Comparison of ENCODE assay signal across 20 cellular contexts in the genomic region with DNA sequence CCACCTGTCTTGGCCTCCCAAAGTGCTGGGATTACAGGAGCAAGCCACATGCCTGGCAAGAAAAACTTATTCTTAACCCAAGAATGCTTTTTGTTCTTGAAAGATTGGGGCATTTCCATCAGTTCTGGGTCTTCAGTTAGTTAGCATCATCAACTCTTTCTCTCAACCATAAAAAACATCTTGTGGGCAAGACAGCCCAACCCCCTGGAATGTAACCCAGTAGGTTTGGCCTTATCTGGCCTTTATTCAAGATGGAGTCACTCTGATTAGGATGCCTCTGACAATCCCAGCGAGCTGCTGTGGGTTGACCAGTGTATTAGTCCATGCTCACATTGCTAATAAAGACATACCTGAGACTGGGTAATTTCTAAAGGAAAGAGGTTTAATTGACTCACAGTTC. TPM values are rescaled to one million over a fixed set of nuclear protein-coding genes. Genes with fewer than 3 reads are reported as not detected.
DNase-seq lines count a peak whose midpoint lies in the region; ATAC-seq, FAIRE-seq and TF ChIP-seq lines count a peak whose summit lies in the region.
"Had no signal": no experiment of that assay in that cellular context is flagged by ENCODE, and none has a peak within 500 bp of the region (broad histone marks: within the 10 kb centered on the region; RNA-seq: fewer than 3 reads in every experiment).

No MANE protein-coding gene starts in this region.

- no peak overlapping the region for H3K4me3 ChIP-seq in astrocyte (ENCODE audit: insufficient read depth, low read depth, low read length)
- H3K4me3 ChIP-seq: K562 had no signal

- H3K36me3 Mint-ChIP-seq in stimulated activated naive CD8-positive, alpha-beta T cell treated with anti-CD3 and anti-CD28 coated beads, Interleukin-15, Interleukin-2, amounts not matched to agents 100 ng/mL and 50 ng/mL, for 24 hours (ENCODE audit: low read depth), result no peaks in the 10 kb centered on the region
- H3K36me3 Mint-ChIP-seq in astrocyte (ENCODE audit: low read depth, unreplicated experiment) (no peaks in the 10 kb centered on the region), nephron (ENCODE audit: low read depth) (no peaks in the 10 kb centered on the region)
- H3K36me3 Mint-ChIP-seq in activated CD4-positive, alpha-beta memory T cell treated with anti-CD3 and anti-CD28 coated beads for 36 hours, result no peaks in the 10 kb centered on the region

- no peaks in the 10 kb centered on the region for H3K9me3 Mint-ChIP-seq in stimulated activated naive CD8-positive, alpha-beta T cell treated with anti-CD3 and anti-CD28 coated beads, Interleukin-15, Interleukin-2, amounts not matched to agents 100 ng/mL and 50 ng/mL, for 24 hours
- H3K9me3 Mint-ChIP-seq in stimulated activated naive CD8-positive, alpha-beta T cell treated with anti-CD3 and anti-CD28 coated beads, Interleukin-15, amount 100 ng/mL, for 72 hours, result peaks cover 0 to 8% of the 10 kb centered on the region in 2 donors
- H3K9me3 Mint-ChIP-seq in astrocyte (ENCODE audit: unreplicated experiment) (no peaks in the 10 kb centered on the region), nephron (no peaks in the 10 kb centered on the region)
- H3K9me3 Mint-ChIP-seq in activated CD4-positive, alpha-beta memory T cell treated with anti-CD3 and anti-CD28 coated beads for 36 hours, result no peaks in the 10 kb centered on the region

- H3K27ac Mint-ChIP-seq in stimulated activated naive CD8-positive, alpha-beta T cell treated with anti-CD3 and anti-CD28 coated beads, Interleukin-15, Interleukin-2, amounts not matched to agents 100 ng/mL and 50 ng/mL, for 24 hours, result peak overlapping the region; percentile 59
- H3K27ac Mint-ChIP-seq in stimulated activated naive CD8-positive, alpha-beta T cell treated with anti-CD3 and anti-CD28 coated beads, Interleukin-15, amount 100 ng/mL, for 72 hours, result no peak overlapping the region
- no peak overlapping the region for H3K27ac Mint-ChIP-seq in astrocyte (ENCODE audit: unreplicated experiment)
- H3K27ac Mint-ChIP-seq in nephron, result peak overlapping the region in 2 of 3 experiments; percentile 29 to 34
- no peak overlapping the region for H3K27ac Mint-ChIP-seq in activated CD4-positive, alpha-beta memory T cell treated with anti-CD3 and anti-CD28 coated beads for 36 hours

- no peak overlapping the region for H3K27ac ChIP-seq in astrocyte (ENCODE audit: low read depth, low read length)
- H3K27ac ChIP-seq: C4-2B had no signal

- TF ChIP-seq CTCF in astrocyte (IDR thresholded peaks at IDR 0.05; ENCODE audit: insufficient read depth, low read depth, low read length) (no peak), nephron (IDR thresholded peaks at IDR 0.05; ENCODE audit: unreplicated experiment in 3 of 3) (no peak)

- H4K20me1 ChIP-seq in astrocyte (ENCODE audit: insufficient read depth, low read length), result no peaks in the 10 kb centered on the region

- H3K9me3 ChIP-seq in astrocyte (ENCODE audit: insufficient read depth, low read depth, low read length), result no peaks in the 10 kb centered on the region

- H3K4me1 Mint-ChIP-seq in stimulated activated naive CD8-positive, alpha-beta T cell treated with anti-CD3 and anti-CD28 coated beads, Interleukin-15, Interleukin-2, amounts not matched to agents 100 ng/mL and 50 ng/mL, for 24 hours (ENCODE audit: low read depth), result peaks cover 21% of the 10 kb centered on the region
- H3K4me1 Mint-ChIP-seq in stimulated activated naive CD8-positive, alpha-beta T cell treated with anti-CD3 and anti-CD28 coated beads, Interleukin-15, amount 100 ng/mL, for 72 hours, result peaks cover 21% of the 10 kb centered on the region
- H3K4me1 Mint-ChIP-seq in astrocyte (ENCODE audit: low read depth, unreplicated experiment) (peaks cover 20% of the 10 kb centered on the region), nephron (peaks cover 31% of the 10 kb centered on the region)
- H3K4me1 Mint-ChIP-seq in activated CD4-positive, alpha-beta memory T cell treated with anti-CD3 and anti-CD28 coated beads for 36 hours (ENCODE audit: low read depth), result peaks cover 10% of the 10 kb centered on the region

- no peak for DNase-seq in stimulated activated naive CD8-positive, alpha-beta T cell treated with anti-CD3 and anti-CD28 coated beads, Interleukin-15, amount 100 ng/mL, for 72 hours
- DNase-seq in astrocyte (ENCODE audit: low read depth) (peak; percentile 59), GOT3 (lab: John Stamatoyannopoulos, UW) (no peak), NCI-H2029 (lab: John Stamatoyannopoulos, UW) (no peak), activated gamma-delta T cell (lab: John Stamatoyannopoulos, UW) (no peak)
- DNase-seq in activated CD4-positive, alpha-beta memory T cell treated with anti-CD3 and anti-CD28 coated beads for 36 hours, result no peak
- DNase-seq: 8988T; DMS53; NCI-H1417; NCI-H187 treated with DMSO at 0.1 percent for 48 hours; NCI-H2171; NCI-H446; NK-92 treated with Interleukin-12 subunit alpha and Interleukin-12 subunit beta, amount 100 ng/mL, for 24 hours; SHP77 had no signal

- POLR2A ChIA-PET in activated CD4-positive, alpha-beta memory T cell treated with anti-CD3 and anti-CD28 coated beads for 36 hours (lab: Charles Lee), result interaction anchor here (0.6 kb wide), 1 partner anchor 193 kb away, joined by 3 read pairs; no protein-coding TSS in a partner anchor

- ATAC-seq in stimulated activated naive CD8-positive, alpha-beta T cell treated with anti-CD3 and anti-CD28 coated beads, Interleukin-15, amount 100 ng/mL, for 72 hours, result no peak
- ATAC-seq: HCT116, K562 had no signal

- peaks cover 28% of the 10 kb centered on the region for H3K4me1 ChIP-seq in astrocyte (ENCODE audit: insufficient read depth, low read length)

- intact Hi-C loops in activated CD4-positive, alpha-beta memory T cell treated with anti-CD3 and anti-CD28 coated beads for 36 hours (cut with micrococcal nuclease), result no loop called here

- H2AFZ ChIP-seq in astrocyte (ENCODE audit: low read depth, low read length), result no peak overlapping the region

- no peak overlapping the region for H3K4me3 Mint-ChIP-seq in stimulated activated naive CD8-positive, alpha-beta T cell treated with anti-CD3 and anti-CD28 coated beads, Interleukin-15, Interleukin-2, amounts not matched to agents 100 ng/mL and 50 ng/mL, for 24 hours
- H3K4me3 Mint-ChIP-seq in stimulated activated naive CD8-positive, alpha-beta T cell treated with anti-CD3 and anti-CD28 coated beads, Interleukin-15, amount 100 ng/mL, for 72 hours, result no peak overlapping the region
- H3K4me3 Mint-ChIP-seq in astrocyte (ENCODE audit: unreplicated experiment), result peak overlapping the region; percentile 9
- H3K4me3 Mint-ChIP-seq in nephron, result no peak overlapping the region
- no peak overlapping the region for H3K4me3 Mint-ChIP-seq in activated CD4-positive, alpha-beta memory T cell treated with anti-CD3 and anti-CD28 coated beads for 36 hours

- H3K79me2 ChIP-seq in astrocyte (ENCODE audit: insufficient read depth, low read length), result no peaks in the 10 kb centered on the region

- no peaks in the 10 kb centered on the region for H3K36me3 ChIP-seq in astrocyte (ENCODE audit: insufficient read depth, low read length)

- H3K9ac ChIP-seq in astrocyte (ENCODE audit: low read length), result no peak overlapping the region

- H3K27me3 Mint-ChIP-seq in stimulated activated naive CD8-positive, alpha-beta T cell treated with anti-CD3 and anti-CD28 coated beads, Interleukin-15, Interleukin-2, amounts not matched to agents 100 ng/mL and 50 ng/mL, for 24 hours, result peaks cover 6% of the 10 kb centered on the region
- H3K27me3 Mint-ChIP-seq in stimulated activated naive CD8-positive, alpha-beta T cell treated with anti-CD3 and anti-CD28 coated beads, Interleukin-15, amount 100 ng/mL, for 72 hours, result peaks cover 9% of the 10 kb centered on the region
- peaks cover 1% of the 10 kb centered on the region for H3K27me3 Mint-ChIP-seq in astrocyte (ENCODE audit: low read depth, unreplicated experiment)
- H3K27me3 Mint-ChIP-seq in nephron (ENCODE audit: low read depth), result peaks cover 4% of the 10 kb centered on the region
- peaks cover 1% of the 10 kb centered on the region for H3K27me3 Mint-ChIP-seq in activated CD4-positive, alpha-beta memory T cell treated with anti-CD3 and anti-CD28 coated beads for 36 hours

- CTCF ChIA-PET in activated CD4-positive, alpha-beta memory T cell treated with anti-CD3 and anti-CD28 coated beads for 36 hours (lab: Charles Lee), result no interaction called here

- FAIRE-seq in astrocyte (lab: Jason Lieb, UNC), result peak; percentile 62
- FAIRE-seq: K562 had no signal

- H3K4me2 ChIP-seq in astrocyte (ENCODE audit: low read length), result no peak overlapping the region

- no peaks in the 10 kb centered on the region for H3K27me3 ChIP-seq in astrocyte (ENCODE audit: insufficient read depth, low read length)

RNA-seq across cellular contexts. Expression of a gene that starts 9.2 kb away (rescaled TPM):
- total RNA-seq in astrocyte, result 8.4 and 9.5 TPM in 2 replicates
- total RNA-seq in activated CD4-positive, alpha-beta memory T cell treated with anti-CD3 and anti-CD28 coated beads for 36 hours, result 10 to 100 TPM; 12.0 to 12.8 TPM

RNA-seq across cellular contexts. Expression of a gene that starts 26.5 kb away (rescaled TPM):
- 3.2 and 4.1 TPM in 2 replicates for total RNA-seq in astrocyte
- not detected for total RNA-seq in activated CD4-positive, alpha-beta memory T cell treated with anti-CD3 and anti-CD28 coated beads for 36 hours
- total RNA-seq: K562, OCI-LY7 had no signal

RNA-seq across cellular contexts. Expression of a gene that starts 58.7 kb away (rescaled TPM):
- not detected in 2 replicates for total RNA-seq in astrocyte
- total RNA-seq in activated CD4-positive, alpha-beta memory T cell treated with anti-CD3 and anti-CD28 coated beads for 36 hours, result not detected
- total RNA-seq: K562, OCI-LY7 had no signal

Comparison
In these comparisons a context has a peak if more than half of its experiments do, and no peak if none do; other contexts are left out.
1. H3K27ac Mint-ChIP-seq: peak in stimulated activated naive CD8-positive, alpha-beta T cell treated with anti-CD3 and anti-CD28 coated beads, Interleukin-15, Interleukin-2, amounts not matched to agents 100 ng/mL and 50 ng/mL, for 24 hours (single experiment) and nephron (2 of 3); none in stimulated activated naive CD8-positive, alpha-beta T cell treated with anti-CD3 and anti-CD28 coated beads, Interleukin-15, amount 100 ng/mL, for 72 hours (0 of 2), astrocyte (single experiment) and activated CD4-positive, alpha-beta memory T cell treated with anti-CD3 and anti-CD28 coated beads for 36 hours (single experiment).